14 cellular contexts compared by ENCODE assay signal in genomic region chr18:66046025-66046602, GRCh38.
DNase-seq lines count a peak whose midpoint lies in the region; ATAC-seq, FAIRE-seq and TF ChIP-seq lines count a peak whose summit lies in the region.
"Had no signal": no experiment of that assay in that cellular context is flagged by ENCODE, and none has a peak within 500 bp of the region (broad histone marks: within the 10 kb centered on the region; RNA-seq: fewer than 3 reads in every experiment).

No MANE protein-coding gene starts in this region.

- no peaks in the 10 kb centered on the region for H3K27me3 Mint-ChIP-seq in mesothelial cell of epicardium (ENCODE audit: low read depth)
- H3K27me3 Mint-ChIP-seq: activated naive CD8-positive, alpha-beta T cell treated with anti-CD3 and anti-CD28 coated beads for 36 hours; stimulated activated naive CD8-positive, alpha-beta T cell treated with anti-CD3 and anti-CD28 coated beads, Interleukin-15, Interleukin-2, amounts not matched to agents 100 ng/mL and 50 ng/mL, for 24 hours had no signal

- TF ChIP-seq CTCF in MM.1S (IDR thresholded peaks at IDR 0.05; ENCODE audit: low read length) (peak; percentile 21; the same call in 1 of the 2 replicates), HepG2 (CRISPR knock-in tag; IDR thresholded peaks at IDR 0.05) (no peak), esophagus muscularis mucosa (IDR thresholded peaks at IDR 0.05) (no peak), mesothelial cell of epicardium (IDR thresholded peaks at IDR 0.05; ENCODE audit: unreplicated experiment) (no peak)

- no TSS peak for BruUV-seq in HepG2 (replicated peaks; lab: Mats Ljungman, UMichigan)

- 0% methylated on average over 2 of the region's 2 CpGs for WGBS in HepG2 (ENCODE audit: low lambda C conversion rate)
- WGBS in esophagus muscularis mucosa, result 38% methylated on average over 2 of the region's 2 CpGs

- FAIRE-seq in HepG2 (lab: Jason Lieb, UNC), result no peak

- peak overlapping the region; percentile 41 for H3K4me2 ChIP-seq in MM.1S (ENCODE audit: low read depth, low read length)
- H3K4me2 ChIP-seq in HepG2 (ENCODE audit: low read depth, low read length), result no peak overlapping the region
- H3K4me2 ChIP-seq: BLaER1 had no signal

- CTCF ChIA-PET in HepG2 (lab: Yijun Ruan, JAX; ENCODE audit: low intra/inter-chr PET ratio, low total read pairs), result no interaction called here

- H3K9ac ChIP-seq in MM.1S (ENCODE audit: low read length) (no peak overlapping the region), HepG2 (ENCODE audit: insufficient read depth, low read depth, low read length) (no peak overlapping the region)
- H3K9ac ChIP-seq: BLaER1 had no signal

- H3K27me3 ChIP-seq in MM.1S (replicated peaks; ENCODE audit: insufficient read depth, low read length) (no peaks in the 10 kb centered on the region), HepG2 (ENCODE audit: control insufficient read depth in 1 of 2, insufficient read depth in 2 of 2, low read length in 2 of 2) (no peaks in the 10 kb centered on the region), esophagus muscularis mucosa (no peaks in the 10 kb centered on the region)
- H3K27me3 ChIP-seq: BLaER1 had no signal

- no peak overlapping the region for H3K4me3 Mint-ChIP-seq in mesothelial cell of epicardium
- H3K4me3 Mint-ChIP-seq: activated naive CD8-positive, alpha-beta T cell treated with anti-CD3 and anti-CD28 coated beads for 36 hours; stimulated activated naive CD8-positive, alpha-beta T cell treated with anti-CD3 and anti-CD28 coated beads, Interleukin-15, Interleukin-2, amounts not matched to agents 100 ng/mL and 50 ng/mL, for 24 hours had no signal

- H3K9me3 Mint-ChIP-seq in mesothelial cell of epicardium, result no peaks in the 10 kb centered on the region
- H3K9me3 Mint-ChIP-seq: stimulated activated naive CD8-positive, alpha-beta T cell treated with anti-CD3 and anti-CD28 coated beads, Interleukin-15, Interleukin-2, amounts not matched to agents 100 ng/mL and 50 ng/mL, for 24 hours had no signal

- no peaks in the 10 kb centered on the region for H3K4me1 Mint-ChIP-seq in mesothelial cell of epicardium
- H3K4me1 Mint-ChIP-seq: activated naive CD8-positive, alpha-beta T cell treated with anti-CD3 and anti-CD28 coated beads for 36 hours had no signal

- no peaks in the 10 kb centered on the region for H3K9me2 ChIP-seq in MM.1S (replicated peaks; ENCODE audit: insufficient read depth, low read length)

- ATAC-seq in GM18870 (IDR thresholded peaks at IDR 0.05; ENCODE audit: unreplicated experiment) (peak; percentile 89), HG02642 (IDR thresholded peaks at IDR 0.05; ENCODE audit: poor library complexity, unreplicated experiment) (peak; percentile 50), HepG2 (peak; percentile 69)
- ATAC-seq: Right ventricle myocardium inferior had no signal

- H3K4me3 ChIP-seq in MM.1S (ENCODE audit: low read length) (no peak overlapping the region), HepG2 (replicated peaks in 1 of 3; ENCODE audit: insufficient read depth in 1 of 3, low read depth in 2 of 3, low read length in 3 of 3) (no peak overlapping the region), esophagus muscularis mucosa (no peak overlapping the region)
- H3K4me3 ChIP-seq: BLaER1 had no signal

- TF ChIP-seq EP300 in HepG2 (IDR thresholded peaks at IDR 0.05; ENCODE audit: low read depth in 2 of 2, low read length in 2 of 2) (no peak), HepG2 (CRISPR knock-in tag; IDR thresholded peaks at IDR 0.05; ENCODE audit: borderline replicate concordance) (no peak), esophagus muscularis mucosa (IDR thresholded peaks at IDR 0.05) (no peak)

- TF ChIP-seq POLR2A in HepG2 (IDR thresholded peaks at IDR 0.05; ENCODE audit: insufficient read depth in 1 of 2, low read depth in 2 of 2, low read length in 2 of 2) (no peak), esophagus muscularis mucosa (IDR thresholded peaks at IDR 0.05; ENCODE audit: low read depth) (no peak)

- H3K9me3 ChIP-seq in MM.1S (replicated peaks; ENCODE audit: insufficient read depth, low read length) (no peaks in the 10 kb centered on the region), HepG2 (ENCODE audit: low read length) (no peaks in the 10 kb centered on the region), esophagus muscularis mucosa (no peaks in the 10 kb centered on the region)
- H3K9me3 ChIP-seq: BLaER1 had no signal

- TF ChIP-seq RAD21 in HepG2 (CRISPR knock-in tag; IDR thresholded peaks at IDR 0.05), result no peak

- POLR2A ChIA-PET in HepG2 (lab: Yijun Ruan, JAX), result no interaction called here

- H3K27ac ChIP-seq in MM.1S (ENCODE audit: low read length) (peak overlapping the region; percentile 9; the same call in 1 of the 2 replicates), HepG2 (ENCODE audit: extremely low read length, insufficient read depth, low read length) (no peak overlapping the region), esophagus muscularis mucosa (replicated peaks in 1 of 4) (no peak overlapping the region)
- H3K27ac ChIP-seq: BLaER1, HL-60 had no signal

- no peaks in the 10 kb centered on the region for H3K36me3 Mint-ChIP-seq in mesothelial cell of epicardium
- H3K36me3 Mint-ChIP-seq: activated naive CD8-positive, alpha-beta T cell treated with anti-CD3 and anti-CD28 coated beads for 36 hours had no signal

- DNase-seq in MM.1S, result peak; percentile 63
- DNase-seq in HepG2 (ENCODE audit: low spot score), result no peak
- DNase-seq in HPDE6-E6E7 (ENCODE audit: extremely low spot score), result no peak
- DNase-seq in esophagus muscularis mucosa (ENCODE audit: extremely low spot score), result no peak
- no peak for DNase-seq in NCI-H1092 (lab: John Stamatoyannopoulos, UW)
- DNase-seq in mesothelial cell of epicardium (ENCODE audit: low spot score in 2 of 2, unreplicated experiment in 2 of 2), result no peak
- DNase-seq: activated naive CD8-positive, alpha-beta T cell treated with anti-CD3 and anti-CD28 coated beads for 36 hours; GOT3 had no signal

- H3F3A ChIP-seq in MM.1S (ENCODE audit: insufficient read depth, low read length), result no peaks in the 10 kb centered on the region; the same call in 1 of the 2 replicates

- H2AFZ ChIP-seq in MM.1S (ENCODE audit: low read length), result peak overlapping the region; percentile 12; the same call in 1 of the 2 replicates
- no peak overlapping the region for H2AFZ ChIP-seq in HepG2 (ENCODE audit: low read length)

- H3K79me2 ChIP-seq in MM.1S (ENCODE audit: low read length) (no peaks in the 10 kb centered on the region), HepG2 (ENCODE audit: insufficient read depth, low read length) (no peaks in the 10 kb centered on the region)

- in situ Hi-C loops in HepG2 (cut with HindIII; ENCODE audit: extremely low pct_ligation_motif_present, low pct_unique_long_range_greater_than_20kb), result no loop called here

- no peaks in the 10 kb centered on the region for H4K20me1 ChIP-seq in MM.1S (ENCODE audit: insufficient read depth, low read length)
- no peaks in the 10 kb centered on the region for H4K20me1 ChIP-seq in HepG2 (ENCODE audit: insufficient read depth, low read length)
- H4K20me1 ChIP-seq: BLaER1 had no signal

- H3K36me3 ChIP-seq in MM.1S (replicated peaks; ENCODE audit: insufficient read depth, low read length) (no peaks in the 10 kb centered on the region), HepG2 (replicated peaks in 1 of 2; ENCODE audit: control insufficient read depth in 1 of 2, insufficient read depth in 2 of 2, low read length in 2 of 2) (no peaks in the 10 kb centered on the region), esophagus muscularis mucosa (no peaks in the 10 kb centered on the region)
- H3K36me3 ChIP-seq: BLaER1 had no signal

- intact Hi-C loops in HepG2 (cut with micrococcal nuclease; ENCODE audit: unreplicated experiment) (no loop called here), esophagus muscularis mucosa (cut with DNase I) (no loop called here)

- H3K27ac Mint-ChIP-seq in mesothelial cell of epicardium, result no peak overlapping the region
- H3K27ac Mint-ChIP-seq: activated naive CD8-positive, alpha-beta T cell treated with anti-CD3 and anti-CD28 coated beads for 36 hours; stimulated activated naive CD8-positive, alpha-beta T cell treated with anti-CD3 and anti-CD28 coated beads, Interleukin-15, Interleukin-2, amounts not matched to agents 100 ng/mL and 50 ng/mL, for 24 hours had no signal

- peaks cover 11% of the 10 kb centered on the region for H3K4me1 ChIP-seq in MM.1S (ENCODE audit: low read length)
- H3K4me1 ChIP-seq in HepG2 (ENCODE audit: insufficient read depth, low read length), result no peaks in the 10 kb centered on the region
- peaks cover 0 to 3% (median 0%) of the 10 kb centered on the region in 4 donors for H3K4me1 ChIP-seq in esophagus muscularis mucosa
- H3K4me1 ChIP-seq: BLaER1 had no signal

TF ChIP-seq in HepG2, 621 proteins besides CTCF, POLR2A, EP300 and RAD21 (continues in another document):
- no peak for TF ChIP-seq ZNF609 (CRISPR knock-in tag; IDR thresholded peaks at IDR 0.05; ENCODE audit: borderline replicate concordance)
